In genomic region chr2:239587311-239587731, GRCh38 we compare ENCODE assay signal across 1 cellular context.
TF ChIP-seq lines count a peak whose summit lies in the region.

No MANE protein-coding gene starts in this region.

TF ChIP-seq in H1, 55 proteins besides CTCF, POLR2A, EP300 and RAD21:
- TF ChIP-seq JUN (IDR thresholded peaks at IDR 0.05; ENCODE audit: low read depth, low read length): no peak
- TF ChIP-seq GTF2F1 (IDR thresholded peaks at IDR 0.05; ENCODE audit: borderline replicate concordance, low read depth, low read length): no peak
- TF ChIP-seq NRF1 (IDR thresholded peaks at IDR 0.05; ENCODE audit: low read depth, low read length): no peak
- no peak for TF ChIP-seq ATF2 (IDR thresholded peaks at IDR 0.05; ENCODE audit: low read length)
- no peak for TF ChIP-seq CBX8 (IDR thresholded peaks at IDR 0.05; ENCODE audit: borderline replicate concordance, low read depth, low read length)
- TF ChIP-seq TCF12 (IDR thresholded peaks at IDR 0.05; ENCODE audit: low read depth, low read length): no peak
- TF ChIP-seq RNF2 (IDR thresholded peaks at IDR 0.05; ENCODE audit: borderline replicate concordance, low read depth, low read length, missing control alignments, poor library complexity, severe bottlenecking): no peak
- TF ChIP-seq CHD2 (IDR thresholded peaks at IDR 0.05; ENCODE audit: low read length): no peak
- TF ChIP-seq SP2 (IDR thresholded peaks at IDR 0.05; ENCODE audit: low read length): no peak
- no peak for TF ChIP-seq E2F6 (IDR thresholded peaks at IDR 0.05)
- TF ChIP-seq RBBP5 (IDR thresholded peaks at IDR 0.05; ENCODE audit: borderline replicate concordance, low read depth, low read length): no peak
- no peak for TF ChIP-seq KDM1A (IDR thresholded peaks at IDR 0.05; ENCODE audit: borderline replicate concordance, low read length)
- no peak for TF ChIP-seq TAF7 (optimal IDR thresholded peaks at IDR 0.05; ENCODE audit: borderline replicate concordance, low read depth, low read length)
- TF ChIP-seq CREB1 (IDR thresholded peaks at IDR 0.05): no peak
- TF ChIP-seq FOSL1 (IDR thresholded peaks at IDR 0.05; ENCODE audit: insufficient read depth, low read depth, low read length): no peak
- TF ChIP-seq CHD7 (IDR thresholded peaks at IDR 0.05; ENCODE audit: insufficient replicate concordance, low read length): no peak
- TF ChIP-seq ZNF274 (IDR thresholded peaks at IDR 0.05; ENCODE audit: borderline replicate concordance, extremely low read depth, low read length): no peak
- TF ChIP-seq SRF (IDR thresholded peaks at IDR 0.05; ENCODE audit: low read depth, low read length): no peak
- no peak for TF ChIP-seq KDM4A (IDR thresholded peaks at IDR 0.05; ENCODE audit: low read depth, low read length, severe bottlenecking)
